ENCODE assay signal across 2 cellular contexts in the genomic region with DNA sequence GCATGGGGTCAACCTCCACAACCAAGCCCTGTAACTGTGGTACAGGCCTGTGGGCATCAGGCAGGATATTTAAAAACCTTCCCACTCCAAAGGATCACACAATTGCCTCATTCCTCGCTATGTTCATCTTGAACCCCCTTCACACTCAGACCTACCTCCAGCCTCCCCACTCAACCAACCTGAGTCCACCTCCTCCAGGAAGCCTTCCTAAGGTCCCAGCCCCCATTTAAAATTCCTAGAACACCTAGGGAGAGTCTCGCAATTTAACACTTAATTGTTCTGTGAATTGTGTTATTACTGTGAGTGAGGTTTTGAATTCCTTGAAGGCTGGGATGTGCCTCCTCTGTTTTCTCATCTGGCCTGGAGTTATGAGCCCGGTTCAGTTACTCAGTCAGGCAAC.
TF ChIP-seq lines count a peak whose summit lies in the region.

No MANE protein-coding gene starts in this region.

TF ChIP-seq in SK-N-SH, 30 proteins besides CTCF, POLR2A, EP300 and RAD21 (continued from another document):
- TF ChIP-seq, protein P1, sequence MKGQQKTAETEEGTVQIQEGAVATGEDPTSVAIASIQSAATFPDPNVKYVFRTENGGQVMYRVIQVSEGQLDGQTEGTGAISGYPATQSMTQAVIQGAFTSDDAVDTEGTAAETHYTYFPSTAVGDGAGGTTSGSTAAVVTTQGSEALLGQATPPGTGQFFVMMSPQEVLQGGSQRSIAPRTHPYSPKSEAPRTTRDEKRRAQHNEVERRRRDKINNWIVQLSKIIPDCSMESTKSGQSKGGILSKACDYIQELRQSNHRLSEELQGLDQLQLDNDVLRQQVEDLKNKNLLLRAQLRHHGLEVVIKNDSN (IDR thresholded peaks at IDR 0.05; ENCODE audit: borderline replicate concordance, low read depth), result no peak

TF ChIP-seq in SK-N-SH treated with all-trans-retinoic acid at 6 μM for 48 hours, 23 proteins besides CTCF, POLR2A, EP300 and RAD21 (continued from another document):
- TF ChIP-seq, protein P2, sequence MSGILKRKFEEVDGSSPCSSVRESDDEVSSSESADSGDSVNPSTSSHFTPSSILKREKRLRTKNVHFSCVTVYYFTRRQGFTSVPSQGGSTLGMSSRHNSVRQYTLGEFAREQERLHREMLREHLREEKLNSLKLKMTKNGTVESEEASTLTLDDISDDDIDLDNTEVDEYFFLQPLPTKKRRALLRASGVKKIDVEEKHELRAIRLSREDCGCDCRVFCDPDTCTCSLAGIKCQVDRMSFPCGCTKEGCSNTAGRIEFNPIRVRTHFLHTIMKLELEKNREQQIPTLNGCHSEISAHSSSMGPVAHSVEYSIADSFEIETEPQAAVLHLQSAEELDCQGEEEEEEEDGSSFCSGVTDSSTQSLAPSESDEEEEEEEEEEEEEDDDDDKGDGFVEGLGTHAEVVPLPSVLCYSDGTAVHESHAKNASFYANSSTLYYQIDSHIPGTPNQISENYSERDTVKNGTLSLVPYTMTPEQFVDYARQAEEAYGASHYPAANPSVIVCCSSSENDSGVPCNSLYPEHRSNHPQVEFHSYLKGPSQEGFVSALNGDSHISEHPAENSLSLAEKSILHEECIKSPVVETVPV (CRISPR knock-in tag; IDR thresholded peaks at IDR 0.05), result no peak
- no peak for TF ChIP-seq SNAI2 (CRISPR knock-in tag; IDR thresholded peaks at IDR 0.05)
- TF ChIP-seq BACH2 (CRISPR knock-in tag; IDR thresholded peaks at IDR 0.05; ENCODE audit: borderline replicate concordance), result no peak
- TF ChIP-seq, protein P3, sequence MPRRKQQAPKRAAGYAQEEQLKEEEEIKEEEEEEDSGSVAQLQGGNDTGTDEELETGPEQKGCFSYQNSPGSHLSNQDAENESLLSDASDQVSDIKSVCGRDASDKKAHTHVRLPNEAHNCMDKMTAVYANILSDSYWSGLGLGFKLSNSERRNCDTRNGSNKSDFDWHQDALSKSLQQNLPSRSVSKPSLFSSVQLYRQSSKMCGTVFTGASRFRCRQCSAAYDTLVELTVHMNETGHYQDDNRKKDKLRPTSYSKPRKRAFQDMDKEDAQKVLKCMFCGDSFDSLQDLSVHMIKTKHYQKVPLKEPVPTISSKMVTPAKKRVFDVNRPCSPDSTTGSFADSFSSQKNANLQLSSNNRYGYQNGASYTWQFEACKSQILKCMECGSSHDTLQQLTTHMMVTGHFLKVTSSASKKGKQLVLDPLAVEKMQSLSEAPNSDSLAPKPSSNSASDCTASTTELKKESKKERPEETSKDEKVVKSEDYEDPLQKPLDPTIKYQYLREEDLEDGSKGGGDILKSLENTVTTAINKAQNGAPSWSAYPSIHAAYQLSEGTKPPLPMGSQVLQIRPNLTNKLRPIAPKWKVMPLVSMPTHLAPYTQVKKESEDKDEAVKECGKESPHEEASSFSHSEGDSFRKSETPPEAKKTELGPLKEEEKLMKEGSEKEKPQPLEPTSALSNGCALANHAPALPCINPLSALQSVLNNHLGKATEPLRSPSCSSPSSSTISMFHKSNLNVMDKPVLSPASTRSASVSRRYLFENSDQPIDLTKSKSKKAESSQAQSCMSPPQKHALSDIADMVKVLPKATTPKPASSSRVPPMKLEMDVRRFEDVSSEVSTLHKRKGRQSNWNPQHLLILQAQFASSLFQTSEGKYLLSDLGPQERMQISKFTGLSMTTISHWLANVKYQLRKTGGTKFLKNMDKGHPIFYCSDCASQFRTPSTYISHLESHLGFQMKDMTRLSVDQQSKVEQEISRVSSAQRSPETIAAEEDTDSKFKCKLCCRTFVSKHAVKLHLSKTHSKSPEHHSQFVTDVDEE (CRISPR knock-in tag; IDR thresholded peaks at IDR 0.05), result no peak
- no peak for TF ChIP-seq ZFP3 (CRISPR knock-in tag; IDR thresholded peaks at IDR 0.05)
TF ChIP-seq in SK-N-SH treated with all-trans-retinoic acid at 6 μM for 48 hours: peak in this region for 0.
